19 cellular contexts compared by ENCODE assay signal in genomic region chr6:52538921-52539354, GRCh38. TPM values are rescaled to one million over a fixed set of nuclear protein-coding genes. Genes with fewer than 3 reads are reported as not detected.
DNase-seq lines count a peak whose midpoint lies in the region; ATAC-seq and TF ChIP-seq lines count a peak whose summit lies in the region.
"Had no signal": no experiment of that assay in that cellular context is flagged by ENCODE, and none has a peak within 500 bp of the region (broad histone marks: within the 10 kb centered on the region; RNA-seq: fewer than 3 reads in every experiment).

No MANE protein-coding gene starts in this region.

- H3K27me3 Mint-ChIP-seq in H9 (ENCODE audit: low read depth): no peaks in the 10 kb centered on the region
- no peaks in the 10 kb centered on the region for H3K27me3 Mint-ChIP-seq in activated CD4-positive, alpha-beta T cell treated with anti-CD3 and anti-CD28 coated beads, Interleukin-2, amount 10 ng/mL, durations not matched to agents 24 days and 14 days
- H3K27me3 Mint-ChIP-seq: stimulated activated memory B cell treated with anti-CD40 and anti-IgM and Interleukin-4, amounts not matched to agents 10 μg/mL and 1 μg/mL and 100 μg/mL, for 72 hours had no signal

- H3K9me3 ChIP-seq in Loucy (ENCODE audit: insufficient read depth, low read depth, low read length) (no peaks in the 10 kb centered on the region), ascending aorta (no peaks in the 10 kb centered on the region), trophoblast cell (ENCODE audit: insufficient read depth, low read depth, low read length) (peaks cover 3% of the 10 kb centered on the region), H9 (ENCODE audit: control insufficient read depth, low read depth, low read length) (no peaks in the 10 kb centered on the region)
- H3K9me3 ChIP-seq: neutrophil, sigmoid colon, upper lobe of left lung had no signal

- no peak overlapping the region for H4K91ac ChIP-seq in trophoblast cell (ENCODE audit: low read depth, low read length)
- no peak overlapping the region for H4K91ac ChIP-seq in H9 (ENCODE audit: insufficient read length, low read depth, low read length)

- H4K20me1 ChIP-seq in Loucy (ENCODE audit: insufficient read depth, low read length, poor library complexity, severe bottlenecking) (no peaks in the 10 kb centered on the region), H9 (ENCODE audit: control insufficient read depth, insufficient read depth, insufficient read length) (no peaks in the 10 kb centered on the region)

- peaks cover 36% of the 10 kb centered on the region for H3F3A ChIP-seq in Loucy (ENCODE audit: low read depth)

- no peak overlapping the region for H4K8ac ChIP-seq in trophoblast cell (ENCODE audit: low read depth, low read length)
- H4K8ac ChIP-seq in H9 (replicated peaks; ENCODE audit: insufficient read length, low read depth, low read length): no peak overlapping the region

- DNase-seq in EH (ENCODE audit: low read depth) (peak; percentile 95), ascending aorta (ENCODE audit: low spot score in 2 of 2) (no peak), trophoblast cell (peak; percentile 71 to 92), H9 (no peak)
- no peak for DNase-seq in activated CD4-positive, alpha-beta T cell treated with anti-CD3 and anti-CD28 coated beads, Interleukin-2, amount 10 ng/mL, durations not matched to agents 24 days and 14 days
- DNase-seq: activated CD4-positive, alpha-beta T cell treated with anti-CD3 and anti-CD28 coated beads, Interleukin-2, amount 50 U/mL, for 4 hours; DMS79; islet precursor cell; SHP77; sigmoid colon; upper lobe of left lung had no signal

- H3K18ac ChIP-seq in trophoblast cell (ENCODE audit: low read length) (no peak overlapping the region), H9 (ENCODE audit: insufficient read length, low read depth, low read length) (no peak overlapping the region)

- no peak overlapping the region for H3K4me3 ChIP-seq in Loucy (ENCODE audit: low read length, poor library complexity, severe bottlenecking)
- no peak overlapping the region for H3K4me3 ChIP-seq in ascending aorta
- H3K4me3 ChIP-seq in trophoblast cell (ENCODE audit: low read depth, low read length): no peak overlapping the region
- H3K4me3 ChIP-seq: sigmoid colon, upper lobe of left lung had no signal

- intact Hi-C loops in ascending aorta (cut with DNase I): no loop called here
- intact Hi-C loops in activated CD4-positive, alpha-beta T cell treated with anti-CD3 and anti-CD28 coated beads, Interleukin-2, amount 10 ng/mL, durations not matched to agents 24 days and 14 days (cut with micrococcal nuclease): loop anchor here (10.0 kb wide), 1 partner anchor 254 kb away; the partner anchor contains the start of gene MCM3

- TF ChIP-seq CTCF in Loucy (conservative IDR thresholded peaks at IDR 0.05; ENCODE audit: low read length) (no peak), ascending aorta (IDR thresholded peaks at IDR 0.05) (no peak), H9 (conservative IDR thresholded peaks at IDR 0.05) (no peak)

- H3K27me3 ChIP-seq in Loucy (ENCODE audit: insufficient read depth, low read length, poor library complexity, severe bottlenecking) (no peaks in the 10 kb centered on the region), ascending aorta (no peaks in the 10 kb centered on the region), trophoblast cell (ENCODE audit: insufficient read depth, low read length) (no peaks in the 10 kb centered on the region), H9 (ENCODE audit: insufficient read depth, low read length) (no peaks in the 10 kb centered on the region)
- H3K27me3 ChIP-seq: neutrophil, sigmoid colon, upper lobe of left lung had no signal

- H2AFZ ChIP-seq in Loucy (ENCODE audit: low read length) (no peak overlapping the region), trophoblast cell (ENCODE audit: insufficient read depth, low read length, poor library complexity) (no peak overlapping the region), H9 (ENCODE audit: low read length) (no peak overlapping the region)

- H3K4me2 ChIP-seq in Loucy (ENCODE audit: low read depth, low read length, poor library complexity, severe bottlenecking) (peak overlapping the region; percentile 79), trophoblast cell (ENCODE audit: low read length) (no peak overlapping the region), H9 (ENCODE audit: insufficient read depth, insufficient read length, low read length) (no peak overlapping the region)

- peaks cover 34 to 39% of the 10 kb centered on the region in 2 experiments for H3K4me1 Mint-ChIP-seq in H9
- peaks cover 34% of the 10 kb centered on the region for H3K4me1 Mint-ChIP-seq in activated CD4-positive, alpha-beta T cell treated with anti-CD3 and anti-CD28 coated beads, Interleukin-2, amount 10 ng/mL, durations not matched to agents 24 days and 14 days

- no peaks in the 10 kb centered on the region for H3K9me2 ChIP-seq in Loucy (replicated peaks; ENCODE audit: low read depth, low read length)

- ATAC-seq in HG02852 (IDR thresholded peaks at IDR 0.05; ENCODE audit: unreplicated experiment): no peak
- ATAC-seq in GM21360 (IDR thresholded peaks at IDR 0.05; ENCODE audit: unreplicated experiment): no peak
- ATAC-seq: HCT116; stimulated activated memory B cell treated with anti-CD40 and anti-IgM and Interleukin-4, amounts not matched to agents 10 μg/mL and 1 μg/mL and 100 μg/mL, for 72 hours had no signal

- no peak overlapping the region for H2BK120ac ChIP-seq in trophoblast cell (ENCODE audit: insufficient read depth, low read length, poor library complexity)
- no peak overlapping the region for H2BK120ac ChIP-seq in H9 (ENCODE audit: low read depth, low read length, poor library complexity, severe bottlenecking)

- peaks cover 15% of the 10 kb centered on the region; the same call in 1 of the 2 replicates for H3K36me3 ChIP-seq in Loucy (ENCODE audit: insufficient read depth, low read length)
- peaks cover 12 to 15% of the 10 kb centered on the region in 2 donors for H3K36me3 ChIP-seq in ascending aorta
- H3K36me3 ChIP-seq in trophoblast cell (ENCODE audit: control insufficient read depth in 1 of 2, insufficient read depth in 2 of 2, low read length in 2 of 2): peaks cover 4 to 7% of the 10 kb centered on the region in 2 experiments

- H3K56ac ChIP-seq in H9 (ENCODE audit: insufficient read length, low read depth, low read length): no peak overlapping the region

- no peaks in the 10 kb centered on the region for H3K9me3 Mint-ChIP-seq in H9
- no peaks in the 10 kb centered on the region for H3K9me3 Mint-ChIP-seq in activated CD4-positive, alpha-beta T cell treated with anti-CD3 and anti-CD28 coated beads, Interleukin-2, amount 10 ng/mL, durations not matched to agents 24 days and 14 days
- H3K9me3 Mint-ChIP-seq: mesothelial cell of epicardium; stimulated activated memory B cell treated with anti-CD40 and anti-IgM and Interleukin-4, amounts not matched to agents 10 μg/mL and 1 μg/mL and 100 μg/mL, for 72 hours had no signal

- no CpG with 5 or more reads among the region's 5 CpGs for WGBS in trophoblast cell (ENCODE audit: extremely low coverage, insufficient coverage, insufficient read length)
- no CpG with 5 or more reads among the region's 5 CpGs for WGBS in H9 (ENCODE audit: extremely low coverage, insufficient read length, low lambda C conversion rate)

- no peak overlapping the region for H4K5ac ChIP-seq in H9 (ENCODE audit: insufficient read length, low read depth, low read length)

- H3T11ph ChIP-seq in H9 (ENCODE audit: low read length): no peak overlapping the region

- H3K79me1 ChIP-seq in trophoblast cell (ENCODE audit: low read length) (peaks cover 5% of the 10 kb centered on the region), H9 (ENCODE audit: insufficient read depth, low read depth, low read length, poor library complexity, severe bottlenecking) (no peaks in the 10 kb centered on the region)

- H3K4me1 ChIP-seq in Loucy (ENCODE audit: insufficient read depth, low read length, poor library complexity, severe bottlenecking) (peaks cover 93% of the 10 kb centered on the region), ascending aorta (peaks cover 10 to 68% of the 10 kb centered on the region in 2 donors), trophoblast cell (ENCODE audit: control insufficient read depth in 1 of 2, insufficient read depth in 2 of 2, low read length in 2 of 2) (peaks cover 12 to 20% of the 10 kb centered on the region in 2 experiments), H9 (ENCODE audit: insufficient read depth, low read length) (peaks cover 23% of the 10 kb centered on the region)

- peak overlapping the region in 1 of 3 experiments; percentile 44; a peak in 1 of 7 replicates for H3K27ac Mint-ChIP-seq in H9
- H3K27ac Mint-ChIP-seq in activated CD4-positive, alpha-beta T cell treated with anti-CD3 and anti-CD28 coated beads, Interleukin-2, amount 10 ng/mL, durations not matched to agents 24 days and 14 days: no peak overlapping the region
- H3K27ac Mint-ChIP-seq: mesothelial cell of epicardium had no signal

- H4K12ac ChIP-seq in trophoblast cell (ENCODE audit: low read depth, low read length): no peak overlapping the region

- H3K4ac ChIP-seq in trophoblast cell (ENCODE audit: low read depth, low read length) (no peak overlapping the region), H9 (ENCODE audit: low read depth, low read length) (no peak overlapping the region)

- H3K79me2 ChIP-seq in Loucy (ENCODE audit: insufficient read depth, low read length) (peaks cover 66% of the 10 kb centered on the region), trophoblast cell (ENCODE audit: control insufficient read depth, insufficient read depth, low read length, poor library complexity) (peaks cover 2% of the 10 kb centered on the region), H9 (ENCODE audit: insufficient read depth, low read length) (peaks cover 4% of the 10 kb centered on the region; the same call in 1 of the 2 replicates)

- H3K9ac ChIP-seq in Loucy (ENCODE audit: low read depth, low read length, poor library complexity, severe bottlenecking) (peak overlapping the region; percentile 90), trophoblast cell (ENCODE audit: low read length) (no peak overlapping the region), H9 (ENCODE audit: extremely low read depth, insufficient read length, low read length) (no peak overlapping the region)

- H3K36me3 Mint-ChIP-seq in H9 (ENCODE audit: insufficient read depth in 1 of 3, low read depth in 3 of 3): peaks cover 4 to 12% (median 5%) of the 10 kb centered on the region in 3 experiments; a peak in 4 of 7 replicates
- peaks cover 2% of the 10 kb centered on the region for H3K36me3 Mint-ChIP-seq in activated CD4-positive, alpha-beta T cell treated with anti-CD3 and anti-CD28 coated beads, Interleukin-2, amount 10 ng/mL, durations not matched to agents 24 days and 14 days (ENCODE audit: low read depth)

- H3K23ac ChIP-seq in trophoblast cell (ENCODE audit: low read length) (no peak overlapping the region), H9 (ENCODE audit: insufficient read length, low read depth, low read length) (no peak overlapping the region)

- H2BK12ac ChIP-seq in trophoblast cell (ENCODE audit: low read length) (no peak overlapping the region), H9 (ENCODE audit: insufficient read length, low read depth, low read length) (no peak overlapping the region)

- H3K27ac ChIP-seq in ascending aorta (peak overlapping the region; percentile 86 to 87), trophoblast cell (ENCODE audit: low read depth, low read length) (no peak overlapping the region), H9 (ENCODE audit: insufficient read length, low read depth, low read length) (no peak overlapping the region)
- H3K27ac ChIP-seq: HL-60, neutrophil had no signal

- H2BK20ac ChIP-seq in H9 (ENCODE audit: low read depth, low read length, poor library complexity, severe bottlenecking): no peak overlapping the region

- H2BK15ac ChIP-seq in H9 (ENCODE audit: low read depth, low read length): no peak overlapping the region

- no peak overlapping the region for H3K14ac ChIP-seq in trophoblast cell (ENCODE audit: low read length)
- no peak overlapping the region for H3K14ac ChIP-seq in H9 (ENCODE audit: insufficient read depth, low read length)

- no peaks in the 10 kb centered on the region for H3K23me2 ChIP-seq in H9 (ENCODE audit: insufficient read length, low read depth, low read length, poor library complexity, severe bottlenecking)

- H3K4me3 Mint-ChIP-seq in H9: no peak overlapping the region
- no peak overlapping the region for H3K4me3 Mint-ChIP-seq in activated CD4-positive, alpha-beta T cell treated with anti-CD3 and anti-CD28 coated beads, Interleukin-2, amount 10 ng/mL, durations not matched to agents 24 days and 14 days
- H3K4me3 Mint-ChIP-seq: mesothelial cell of epicardium; stimulated activated memory B cell treated with anti-CD40 and anti-IgM and Interleukin-4, amounts not matched to agents 10 μg/mL and 1 μg/mL and 100 μg/mL, for 72 hours had no signal

- H2BK5ac ChIP-seq in trophoblast cell (ENCODE audit: low read depth, low read length, poor library complexity) (no peak overlapping the region), H9 (ENCODE audit: insufficient read length, low read length) (no peak overlapping the region)

- no peak overlapping the region for H2AK5ac ChIP-seq in trophoblast cell (ENCODE audit: low read length)
- H2AK5ac ChIP-seq in H9 (ENCODE audit: insufficient read length, low read length): no peak overlapping the region

RNA-seq across cellular contexts. Expression of gene TRAM2, which starts 37.9 kb away (rescaled TPM):
- total RNA-seq in ascending aorta (32.6 TPM), H9 (2021) (20.5 and 21.2 TPM in 2 replicates)
- 30.3 and 31.3 TPM in 2 replicates for polyA plus RNA-seq in trophoblast cell (2013)
- total RNA-seq in activated CD4-positive, alpha-beta T cell treated with anti-CD3 and anti-CD28 coated beads, Interleukin-2, amount 10 ng/mL, durations not matched to agents 24 days and 14 days: 2.6 TPM in 2 replicates

Comparison
In these comparisons a context has a peak if more than half of its experiments do, and no peak if none do; other contexts are left out.
1. DNase-seq: peak in EH (single experiment) and trophoblast cell (2 of 2); none in ascending aorta (0 of 2), H9 (single experiment) and activated CD4-positive, alpha-beta T cell treated with anti-CD3 and anti-CD28 coated beads, Interleukin-2, amount 10 ng/mL, durations not matched to agents 24 days and 14 days (single experiment).
2. H3K27ac ChIP-seq: peak in ascending aorta (2 of 2); none in trophoblast cell (single experiment) and H9 (single experiment).